Comparison of ENCODE assay signal across 1 cellular context in genomic region chr14:91149462-91149861, GRCh38.
TF ChIP-seq lines count a peak whose summit lies in the region.

No MANE protein-coding gene starts in this region.

TF ChIP-seq in HepG2, 621 proteins besides CTCF, POLR2A, EP300 and RAD21 (continued from another document and continues in another):
- TF ChIP-seq ZUFSP (CRISPR knock-in tag; IDR thresholded peaks at IDR 0.05; ENCODE audit: borderline replicate concordance) = no peak
- TF ChIP-seq ETV6 (CRISPR knock-in tag; conservative IDR thresholded peaks at IDR 0.05) = no peak
- no peak for TF ChIP-seq ZBTB21 (CRISPR knock-in tag; IDR thresholded peaks at IDR 0.05)
- 0 out of 2 replicates have a peak, but pooled peaks have one; percentile 40 for TF ChIP-seq PHF21A (CRISPR knock-in tag; IDR thresholded peaks at IDR 0.05)
- TF ChIP-seq ZNF30 (CRISPR knock-in tag; IDR thresholded peaks at IDR 0.05) = no peak
- no peak for TF ChIP-seq ZNF784 (CRISPR knock-in tag; IDR thresholded peaks at IDR 0.05; ENCODE audit: borderline replicate concordance)
- TF ChIP-seq, protein P1, sequence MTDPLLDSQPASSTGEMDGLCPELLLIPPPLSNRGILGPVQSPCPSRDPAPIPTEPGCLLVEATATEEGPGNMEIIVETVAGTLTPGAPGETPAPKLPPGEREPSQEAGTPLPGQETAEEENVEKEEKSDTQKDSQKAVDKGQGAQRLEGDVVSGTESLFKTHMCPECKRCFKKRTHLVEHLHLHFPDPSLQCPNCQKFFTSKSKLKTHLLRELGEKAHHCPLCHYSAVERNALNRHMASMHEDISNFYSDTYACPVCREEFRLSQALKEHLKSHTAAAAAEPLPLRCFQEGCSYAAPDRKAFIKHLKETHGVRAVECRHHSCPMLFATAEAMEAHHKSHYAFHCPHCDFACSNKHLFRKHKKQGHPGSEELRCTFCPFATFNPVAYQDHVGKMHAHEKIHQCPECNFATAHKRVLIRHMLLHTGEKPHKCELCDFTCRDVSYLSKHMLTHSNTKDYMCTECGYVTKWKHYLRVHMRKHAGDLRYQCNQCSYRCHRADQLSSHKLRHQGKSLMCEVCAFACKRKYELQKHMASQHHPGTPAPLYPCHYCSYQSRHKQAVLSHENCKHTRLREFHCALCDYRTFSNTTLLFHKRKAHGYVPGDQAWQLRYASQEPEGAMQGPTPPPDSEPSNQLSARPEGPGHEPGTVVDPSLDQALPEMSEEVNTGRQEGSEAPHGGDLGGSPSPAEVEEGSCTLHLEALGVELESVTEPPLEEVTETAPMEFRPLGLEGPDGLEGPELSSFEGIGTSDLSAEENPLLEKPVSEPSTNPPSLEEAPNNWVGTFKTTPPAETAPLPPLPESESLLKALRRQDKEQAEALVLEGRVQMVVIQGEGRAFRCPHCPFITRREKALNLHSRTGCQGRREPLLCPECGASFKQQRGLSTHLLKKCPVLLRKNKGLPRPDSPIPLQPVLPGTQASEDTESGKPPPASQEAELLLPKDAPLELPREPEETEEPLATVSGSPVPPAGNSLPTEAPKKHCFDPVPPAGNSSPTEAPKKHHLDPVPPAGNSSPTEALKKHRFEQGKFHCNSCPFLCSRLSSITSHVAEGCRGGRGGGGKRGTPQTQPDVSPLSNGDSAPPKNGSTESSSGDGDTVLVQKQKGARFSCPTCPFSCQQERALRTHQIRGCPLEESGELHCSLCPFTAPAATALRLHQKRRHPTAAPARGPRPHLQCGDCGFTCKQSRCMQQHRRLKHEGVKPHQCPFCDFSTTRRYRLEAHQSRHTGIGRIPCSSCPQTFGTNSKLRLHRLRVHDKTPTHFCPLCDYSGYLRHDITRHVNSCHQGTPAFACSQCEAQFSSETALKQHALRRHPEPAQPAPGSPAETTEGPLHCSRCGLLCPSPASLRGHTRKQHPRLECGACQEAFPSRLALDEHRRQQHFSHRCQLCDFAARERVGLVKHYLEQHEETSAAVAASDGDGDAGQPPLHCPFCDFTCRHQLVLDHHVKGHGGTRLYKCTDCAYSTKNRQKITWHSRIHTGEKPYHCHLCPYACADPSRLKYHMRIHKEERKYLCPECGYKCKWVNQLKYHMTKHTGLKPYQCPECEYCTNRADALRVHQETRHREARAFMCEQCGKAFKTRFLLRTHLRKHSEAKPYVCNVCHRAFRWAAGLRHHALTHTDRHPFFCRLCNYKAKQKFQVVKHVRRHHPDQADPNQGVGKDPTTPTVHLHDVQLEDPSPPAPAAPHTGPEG (CRISPR knock-in tag; IDR thresholded peaks at IDR 0.05) = no peak
- no peak for TF ChIP-seq ZNF143 (CRISPR knock-in tag; IDR thresholded peaks at IDR 0.05)
- TF ChIP-seq FOXC1 (CRISPR knock-in tag; IDR thresholded peaks at IDR 0.05; ENCODE audit: borderline replicate concordance) = no peak
- TF ChIP-seq, protein P2, sequence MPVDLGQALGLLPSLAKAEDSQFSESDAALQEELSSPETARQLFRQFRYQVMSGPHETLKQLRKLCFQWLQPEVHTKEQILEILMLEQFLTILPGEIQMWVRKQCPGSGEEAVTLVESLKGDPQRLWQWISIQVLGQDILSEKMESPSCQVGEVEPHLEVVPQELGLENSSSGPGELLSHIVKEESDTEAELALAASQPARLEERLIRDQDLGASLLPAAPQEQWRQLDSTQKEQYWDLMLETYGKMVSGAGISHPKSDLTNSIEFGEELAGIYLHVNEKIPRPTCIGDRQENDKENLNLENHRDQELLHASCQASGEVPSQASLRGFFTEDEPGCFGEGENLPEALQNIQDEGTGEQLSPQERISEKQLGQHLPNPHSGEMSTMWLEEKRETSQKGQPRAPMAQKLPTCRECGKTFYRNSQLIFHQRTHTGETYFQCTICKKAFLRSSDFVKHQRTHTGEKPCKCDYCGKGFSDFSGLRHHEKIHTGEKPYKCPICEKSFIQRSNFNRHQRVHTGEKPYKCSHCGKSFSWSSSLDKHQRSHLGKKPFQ (CRISPR knock-in tag; IDR thresholded peaks at IDR 0.05; ENCODE audit: insufficient replicate concordance) = no peak
- TF ChIP-seq ZNF367 (CRISPR knock-in tag; IDR thresholded peaks at IDR 0.05; ENCODE audit: borderline replicate concordance) = no peak
- TF ChIP-seq, protein P3, sequence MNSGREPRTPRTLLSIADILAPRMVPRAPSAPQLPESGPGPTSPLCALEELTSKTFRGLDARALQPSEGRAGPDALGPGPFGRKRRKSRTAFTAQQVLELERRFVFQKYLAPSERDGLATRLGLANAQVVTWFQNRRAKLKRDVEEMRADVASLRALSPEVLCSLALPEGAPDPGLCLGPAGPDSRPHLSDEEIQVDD (CRISPR knock-in tag; IDR thresholded peaks at IDR 0.05; ENCODE audit: borderline replicate concordance) = no peak
- TF ChIP-seq ZC3H13 (CRISPR knock-in tag; IDR thresholded peaks at IDR 0.05) = no peak
- TF ChIP-seq ZNF776 (CRISPR knock-in tag; IDR thresholded peaks at IDR 0.05) = no peak
- TF ChIP-seq SALL2 (CRISPR knock-in tag; IDR thresholded peaks at IDR 0.05) = no peak
- TF ChIP-seq AFF4 (CRISPR knock-in tag; IDR thresholded peaks at IDR 0.05) = no peak
- peak; percentile 65 for TF ChIP-seq PAXIP1 (CRISPR knock-in tag; conservative IDR thresholded peaks at IDR 0.05)
- TF ChIP-seq, protein P4, sequence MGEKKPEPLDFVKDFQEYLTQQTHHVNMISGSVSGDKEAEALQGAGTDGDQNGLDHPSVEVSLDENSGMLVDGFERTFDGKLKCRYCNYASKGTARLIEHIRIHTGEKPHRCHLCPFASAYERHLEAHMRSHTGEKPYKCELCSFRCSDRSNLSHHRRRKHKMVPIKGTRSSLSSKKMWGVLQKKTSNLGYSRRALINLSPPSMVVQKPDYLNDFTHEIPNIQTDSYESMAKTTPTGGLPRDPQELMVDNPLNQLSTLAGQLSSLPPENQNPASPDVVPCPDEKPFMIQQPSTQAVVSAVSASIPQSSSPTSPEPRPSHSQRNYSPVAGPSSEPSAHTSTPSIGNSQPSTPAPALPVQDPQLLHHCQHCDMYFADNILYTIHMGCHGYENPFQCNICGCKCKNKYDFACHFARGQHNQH (CRISPR knock-in tag; IDR thresholded peaks at IDR 0.05) = peak; percentile 49; the same call in 1 of the 2 replicates
- TF ChIP-seq ZNF616 (CRISPR knock-in tag; IDR thresholded peaks at IDR 0.05; ENCODE audit: low read depth) = no peak
- no peak for TF ChIP-seq GABPB1 (CRISPR knock-in tag; IDR thresholded peaks at IDR 0.05)
- TF ChIP-seq TP53 (CRISPR knock-in tag; conservative IDR thresholded peaks at IDR 0.05) = no peak
- TF ChIP-seq, protein P5, sequence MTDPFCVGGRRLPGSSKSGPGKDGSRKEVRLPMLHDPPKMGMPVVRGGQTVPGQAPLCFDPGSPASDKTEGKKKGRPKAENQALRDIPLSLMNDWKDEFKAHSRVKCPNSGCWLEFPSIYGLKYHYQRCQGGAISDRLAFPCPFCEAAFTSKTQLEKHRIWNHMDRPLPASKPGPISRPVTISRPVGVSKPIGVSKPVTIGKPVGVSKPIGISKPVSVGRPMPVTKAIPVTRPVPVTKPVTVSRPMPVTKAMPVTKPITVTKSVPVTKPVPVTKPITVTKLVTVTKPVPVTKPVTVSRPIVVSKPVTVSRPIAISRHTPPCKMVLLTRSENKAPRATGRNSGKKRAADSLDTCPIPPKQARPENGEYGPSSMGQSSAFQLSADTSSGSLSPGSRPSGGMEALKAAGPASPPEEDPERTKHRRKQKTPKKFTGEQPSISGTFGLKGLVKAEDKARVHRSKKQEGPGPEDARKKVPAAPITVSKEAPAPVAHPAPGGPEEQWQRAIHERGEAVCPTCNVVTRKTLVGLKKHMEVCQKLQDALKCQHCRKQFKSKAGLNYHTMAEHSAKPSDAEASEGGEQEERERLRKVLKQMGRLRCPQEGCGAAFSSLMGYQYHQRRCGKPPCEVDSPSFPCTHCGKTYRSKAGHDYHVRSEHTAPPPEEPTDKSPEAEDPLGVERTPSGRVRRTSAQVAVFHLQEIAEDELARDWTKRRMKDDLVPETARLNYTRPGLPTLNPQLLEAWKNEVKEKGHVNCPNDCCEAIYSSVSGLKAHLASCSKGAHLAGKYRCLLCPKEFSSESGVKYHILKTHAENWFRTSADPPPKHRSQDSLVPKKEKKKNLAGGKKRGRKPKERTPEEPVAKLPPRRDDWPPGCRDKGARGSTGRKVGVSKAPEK (CRISPR knock-in tag; IDR thresholded peaks at IDR 0.05; ENCODE audit: borderline replicate concordance) = no peak
- TF ChIP-seq XBP1 (CRISPR knock-in tag; IDR thresholded peaks at IDR 0.05) = no peak
- no peak for TF ChIP-seq ZNF33B (CRISPR knock-in tag; IDR thresholded peaks at IDR 0.05)
- TF ChIP-seq ZFP90 (CRISPR knock-in tag; IDR thresholded peaks at IDR 0.05; ENCODE audit: borderline replicate concordance) = no peak
- no peak for TF ChIP-seq SP1 (IDR thresholded peaks at IDR 0.05)
- no peak for TF ChIP-seq SP1 (CRISPR knock-in tag; IDR thresholded peaks at IDR 0.05)
- TF ChIP-seq, protein P6, sequence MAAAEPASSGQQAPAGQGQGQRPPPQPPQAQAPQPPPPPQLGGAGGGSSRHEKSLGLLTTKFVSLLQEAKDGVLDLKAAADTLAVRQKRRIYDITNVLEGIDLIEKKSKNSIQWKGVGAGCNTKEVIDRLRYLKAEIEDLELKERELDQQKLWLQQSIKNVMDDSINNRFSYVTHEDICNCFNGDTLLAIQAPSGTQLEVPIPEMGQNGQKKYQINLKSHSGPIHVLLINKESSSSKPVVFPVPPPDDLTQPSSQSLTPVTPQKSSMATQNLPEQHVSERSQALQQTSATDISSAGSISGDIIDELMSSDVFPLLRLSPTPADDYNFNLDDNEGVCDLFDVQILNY (CRISPR knock-in tag; conservative IDR thresholded peaks at IDR 0.05) = no peak
- no peak for TF ChIP-seq ZNF451 (CRISPR knock-in tag; IDR thresholded peaks at IDR 0.05)
- TF ChIP-seq MLLT10 (CRISPR knock-in tag; IDR thresholded peaks at IDR 0.05) = no peak
- no peak for TF ChIP-seq ZNF343 (CRISPR knock-in tag; IDR thresholded peaks at IDR 0.05)
